ENCODE assay signal across 8 cellular contexts in genomic region chr6:31402324-31403282, GRCh38. TPM values are rescaled to one million over a fixed set of nuclear protein-coding genes. Genes with fewer than 3 reads are reported as not detected.
DNase-seq lines count a peak whose midpoint lies in the region; ATAC-seq and TF ChIP-seq lines count a peak whose summit lies in the region.

No MANE protein-coding gene starts in this region.

- 4% methylated on average over 20 of the region's 27 CpGs for WGBS in suprapubic skin

- peak overlapping the region; percentile 64 for H3K4me3 ChIP-seq in suprapubic skin

- H3K27me3 Mint-ChIP-seq in central memory CD8-positive, alpha-beta T cell = no peaks in the 10 kb centered on the region
- no peaks in the 10 kb centered on the region for H3K27me3 Mint-ChIP-seq in memory B cell

- no peak for TF ChIP-seq POLR2A in suprapubic skin (IDR thresholded peaks at IDR 0.05)

- peaks cover 79% of the 10 kb centered on the region for H3K4me1 Mint-ChIP-seq in central memory CD8-positive, alpha-beta T cell
- peaks cover 50% of the 10 kb centered on the region for H3K4me1 Mint-ChIP-seq in memory B cell

- H3K36me3 ChIP-seq in suprapubic skin = no peaks in the 10 kb centered on the region

- DNase-seq in G401 (ENCODE audit: low spot score) (peak; percentile 77), T follicular helper cell (ENCODE audit: low read depth) (peak; percentile 19), memory B cell (ENCODE audit: low spot score in 2 of 2) (peak in 1 of 2 donors; percentile 35), suprapubic skin (ENCODE audit: low spot score in 2 of 2) (peak in 1 of 2 donors; percentile 70), NCI-H2081 (lab: John Stamatoyannopoulos, UW) (no peak)
- DNase-seq in central memory CD8-positive, alpha-beta T cell (ENCODE audit: low spot score in 2 of 2) = peak in 1 of 2 donors; percentile 30

- H3K27me3 ChIP-seq in suprapubic skin = no peaks in the 10 kb centered on the region

- H3K27ac Mint-ChIP-seq in central memory CD8-positive, alpha-beta T cell (ENCODE audit: low read depth) = peak overlapping the region; percentile 80
- peak overlapping the region; percentile 18 for H3K27ac Mint-ChIP-seq in memory B cell

- H3K27ac ChIP-seq in suprapubic skin = peak overlapping the region; percentile 94

- H3K36me3 Mint-ChIP-seq in central memory CD8-positive, alpha-beta T cell (ENCODE audit: insufficient read depth) = peaks cover 16% of the 10 kb centered on the region
- H3K36me3 Mint-ChIP-seq in memory B cell = no peaks in the 10 kb centered on the region

- H3K9me3 Mint-ChIP-seq in central memory CD8-positive, alpha-beta T cell = no peaks in the 10 kb centered on the region
- H3K9me3 Mint-ChIP-seq in memory B cell = no peaks in the 10 kb centered on the region

- peak overlapping the region; percentile 81 for H3K4me3 Mint-ChIP-seq in central memory CD8-positive, alpha-beta T cell
- H3K4me3 Mint-ChIP-seq in memory B cell = peak overlapping the region; percentile 86

- TF ChIP-seq EP300 in suprapubic skin (IDR thresholded peaks at IDR 0.05) = no peak

- H3K4me1 ChIP-seq in suprapubic skin = peaks cover 62% of the 10 kb centered on the region

- H3K9me3 ChIP-seq in suprapubic skin = no peaks in the 10 kb centered on the region

- in situ Hi-C loops in G401 (cut with HindIII; ENCODE audit: low sequenced_read_pairs) = no loop called here

- ATAC-seq in HG02678 (IDR thresholded peaks at IDR 0.05; ENCODE audit: unreplicated experiment) (peak; percentile 4), memory B cell (ENCODE audit: low read depth) (peak; percentile 42), GM19455 (IDR thresholded peaks at IDR 0.05; ENCODE audit: unreplicated experiment) (no peak)
- ATAC-seq in central memory CD8-positive, alpha-beta T cell (replicated peaks; ENCODE audit: extremely low read depth, poor library complexity, severe bottlenecking) = peak; percentile 59

- TF ChIP-seq CTCF in suprapubic skin (IDR thresholded peaks at IDR 0.05) = no peak

RNA-seq across cellular contexts. Expression of gene MICA, which starts 0.8 kb away (rescaled TPM):
- total RNA-seq in G401 (2014; rRNA removed; shearing (Covaris generic)) = 40.3 and 44.1 TPM in 2 replicates
- 10 to 100 TPM in 3 of 4 donors, 1 to 10 TPM in 1; 7.1 to 16.4 (median 15.2) TPM for total RNA-seq in suprapubic skin

RNA-seq across cellular contexts. Expression of gene HLA-B, which starts 45.6 kb away (rescaled TPM):
- 9.0 and 25.4 TPM in 2 replicates for total RNA-seq in G401 (2014; rRNA removed; shearing (Covaris generic))
- 1,000 to 10,000 TPM in 3 of 4 donors, 100 to 1,000 TPM in 1; 995 to 1,612 (median 1,279) TPM for total RNA-seq in suprapubic skin

Comparison
In these comparisons a context has a peak if more than half of its experiments do, and no peak if none do; other contexts are left out.
1. DNase-seq: peak in G401 (single experiment) and T follicular helper cell (single experiment); none in NCI-H2081 (0 of 2).
2. RNA of gene HLA-B, which starts 45.6 kb away (total RNA-seq): 995 to 1,612 TPM in suprapubic skin; 9.0 to 25.4 TPM in G401; every median in the first group is over 10 times any median in the second.